29 cellular contexts compared by ENCODE assay signal in the genomic region with DNA sequence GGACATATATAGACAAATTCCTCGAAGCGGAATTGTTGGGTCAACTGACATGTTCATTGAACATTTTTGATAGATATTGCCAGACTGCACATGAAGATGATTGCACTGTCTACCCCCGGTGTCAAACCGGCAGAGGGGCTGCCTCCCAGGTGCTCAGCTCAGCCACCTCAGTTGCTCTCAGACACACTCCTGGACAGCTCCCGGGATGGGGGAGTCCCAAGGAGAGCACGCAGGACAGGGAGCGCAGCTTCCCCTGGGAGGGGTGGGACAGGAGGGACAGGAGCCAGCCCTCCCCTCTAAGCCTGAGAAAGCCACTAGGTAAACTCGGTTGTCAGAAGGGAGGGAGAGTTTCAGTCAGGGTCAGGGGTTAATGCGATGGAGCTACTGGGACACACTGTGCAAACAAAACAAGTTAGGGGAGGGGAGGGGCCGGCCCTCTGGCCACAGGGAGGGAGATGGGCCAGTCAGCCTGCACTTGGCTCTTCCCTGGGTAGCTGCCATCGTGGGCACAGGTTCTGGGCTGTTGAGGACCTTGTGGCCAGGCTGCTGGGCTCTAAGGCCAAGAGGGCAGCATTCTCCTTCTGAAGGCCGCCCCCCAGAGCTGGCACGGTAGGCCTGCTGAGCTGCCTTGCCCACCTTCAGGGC. TPM values are rescaled to one million over a fixed set of nuclear protein-coding genes. Genes with fewer than 3 reads are reported as not detected.
"Had no signal": no experiment of that assay in that cellular context is flagged by ENCODE, and none has a peak within 500 bp of the region (broad histone marks: within the 10 kb centered on the region; RNA-seq: fewer than 3 reads in every experiment).

No MANE protein-coding gene starts in this region.

- H3K9me3 Mint-ChIP-seq: activated T-cell treated with anti-CD3 and anti-CD28 coated beads, Interleukin-2, amount 50 U/mL, for 4 hours; activated T-helper 2 cell treated with anti-CD3 and anti-CD28 coated beads, Interferon-gamma antibody, Interleukin-2, Interleukin-4, amounts not matched to agents 10 μg/mL and 5 μg/mL and 100 μg/mL, durations not matched to agents 14 hours and 24 hours and 36 hours; immature natural killer cell; mesothelial cell of epicardium; naive thymus-derived CD8-positive, alpha-beta T cell; stimulated activated naive CD8-positive, alpha-beta T cell treated with anti-CD3 and anti-CD28 coated beads, Interleukin-15, Interleukin-2, amounts not matched to agents 100 ng/mL and 50 ng/mL, for 24 hours; T-helper 2 cell treated with Interferon-gamma antibody and Interleukin-4, amounts not matched to agents 5 μg/mL and 100 μg/mL, for 36 hours had no signal

- H3K4me1 Mint-ChIP-seq: immature natural killer cell had no signal

- H3K9me3 ChIP-seq: left ventricle myocardium inferior, neutrophil, ovary, prostate gland, tibial artery had no signal

- H3K4me2 ChIP-seq: hepatocyte had no signal

- H3K27ac ChIP-seq: hepatocyte, left ventricle myocardium inferior, neutrophil, ovary, prostate gland, tibial artery had no signal

- H3K27ac Mint-ChIP-seq: activated naive CD8-positive, alpha-beta T cell; activated T-helper 2 cell treated with anti-CD3 and anti-CD28 coated beads, Interferon-gamma antibody, Interleukin-2, Interleukin-4, amounts not matched to agents 10 μg/mL and 5 μg/mL and 100 μg/mL, durations not matched to agents 14 hours and 24 hours and 36 hours; immature natural killer cell; mesothelial cell of epicardium; stimulated activated naive CD8-positive, alpha-beta T cell treated with anti-CD3 and anti-CD28 coated beads, Interleukin-15, Interleukin-2, amounts not matched to agents 100 ng/mL and 50 ng/mL, for 24 hours; T-helper 2 cell treated with Interferon-gamma antibody and Interleukin-4, amounts not matched to agents 5 μg/mL and 100 μg/mL, for 36 hours had no signal

- H3K4me1 ChIP-seq: left ventricle myocardium inferior, prostate gland, tibial artery had no signal

- ATAC-seq: activated T-cell treated with anti-CD3 and anti-CD28 coated beads, Interleukin-2, amount 50 U/mL, for 4 hours; naive thymus-derived CD8-positive, alpha-beta T cell had no signal

- H3K4me3 ChIP-seq: hepatocyte, left ventricle myocardium inferior, ovary, prostate gland, tibial artery had no signal

- H3K36me3 ChIP-seq: left ventricle myocardium inferior, neutrophil, ovary, prostate gland, tibial artery had no signal

- H3K4me3 Mint-ChIP-seq: activated naive CD8-positive, alpha-beta T cell; activated T-cell treated with anti-CD3 and anti-CD28 coated beads, Interleukin-2, amount 50 U/mL, for 4 hours; immature natural killer cell; mesothelial cell of epicardium; naive thymus-derived CD8-positive, alpha-beta T cell; stimulated activated naive CD8-positive, alpha-beta T cell treated with anti-CD3 and anti-CD28 coated beads, Interleukin-15, Interleukin-2, amounts not matched to agents 100 ng/mL and 50 ng/mL, for 24 hours; T-helper 2 cell treated with Interferon-gamma antibody and Interleukin-4, amounts not matched to agents 5 μg/mL and 100 μg/mL, for 36 hours had no signal

- H2AFZ ChIP-seq: hepatocyte had no signal

- H3K27me3 ChIP-seq: ovary had no signal

- H3K79me2 ChIP-seq: hepatocyte had no signal

- H3K36me3 Mint-ChIP-seq: activated naive CD8-positive, alpha-beta T cell; immature natural killer cell; mesothelial cell of epicardium; naive thymus-derived CD8-positive, alpha-beta T cell had no signal

- DNase-seq: activated CD8-positive, alpha-beta memory T cell treated with anti-CD3 and anti-CD28 coated beads for 24 hours; activated CD8-positive, alpha-beta memory T cell treated with anti-CD3 and anti-CD28 coated beads, Interleukin-2, amount 50 U/mL, for 4 hours; activated naive CD4-positive, alpha-beta T cell; activated T-cell treated with anti-CD3 and anti-CD28 coated beads, Interleukin-2, amount 50 U/mL, for 4 hours; central memory CD4-positive, alpha-beta T cell; dermis blood vessel endothelial cell; effector CD8-positive, alpha-beta T cell; glutamatergic neuron; immature natural killer cell; left ventricle myocardium inferior; naive thymus-derived CD8-positive, alpha-beta T cell; ovary; stimulated activated CD4-positive, alpha-beta T cell treated with anti-CD3 and anti-CD28 coated beads, Interleukin-1b, Interleukin-23, amount 100 ng/mL, for 48 hours; tibial artery had no signal

RNA-seq across cellular contexts. Expression of a gene that starts 31.1 kb away (rescaled TPM):
- total RNA-seq: naive thymus-derived CD8-positive, alpha-beta T cell had no signal
- polyA plus RNA-seq: immature natural killer cell; naive thymus-derived CD8-positive, alpha-beta T cell had no signal

RNA-seq across cellular contexts. Expression of a gene that starts 38.2 kb away (rescaled TPM):
- total RNA-seq: activated T-cell treated with anti-CD3 and anti-CD28 coated beads, Interleukin-2, amount 50 U/mL, for 4 hours; activated T-helper 2 cell treated with anti-CD3 and anti-CD28 coated beads, Interferon-gamma antibody, Interleukin-2, Interleukin-4, amounts not matched to agents 10 μg/mL and 5 μg/mL and 100 μg/mL, durations not matched to agents 14 hours and 24 hours and 36 hours; astrocyte; dermis blood vessel endothelial cell; frontal cortex; hepatocyte; kidney epithelial cell; left ventricle myocardium inferior; lung microvascular endothelial cell; mesothelial cell of epicardium; naive thymus-derived CD8-positive, alpha-beta T cell; ovary; skeletal muscle tissue; ureter had no signal
- polyA plus RNA-seq: esophagus; immature natural killer cell; naive thymus-derived CD8-positive, alpha-beta T cell; ovary had no signal
